Comparison of ENCODE assay signal across 14 cellular contexts in genomic region chr22:32986773-32987050, GRCh38.
DNase-seq lines count a peak whose midpoint lies in the region; ATAC-seq, FAIRE-seq and TF ChIP-seq lines count a peak whose summit lies in the region.
"Had no signal": no experiment of that assay in that cellular context is flagged by ENCODE, and none has a peak within 500 bp of the region (broad histone marks: within the 10 kb centered on the region; RNA-seq: fewer than 3 reads in every experiment).

No MANE protein-coding gene starts in this region.

- H3K27me3 ChIP-seq in HUES6 (ENCODE audit: control insufficient read depth, insufficient read depth, low read length) (no peaks in the 10 kb centered on the region), astrocyte (ENCODE audit: insufficient read depth, low read length) (no peaks in the 10 kb centered on the region), keratinocyte (ENCODE audit: control insufficient read depth, extremely low read depth, insufficient read depth, low read length) (no peaks in the 10 kb centered on the region)

- no peak for ATAC-seq in HG02884 (IDR thresholded peaks at IDR 0.05; ENCODE audit: unreplicated experiment)

- H3K9ac ChIP-seq in HUES6 (ENCODE audit: low read length): peak overlapping the region; percentile 30
- no peak overlapping the region for H3K9ac ChIP-seq in astrocyte (ENCODE audit: low read length)
- H3K9ac ChIP-seq in keratinocyte (ENCODE audit: control insufficient read depth, extremely low read depth, insufficient read depth, low read length): peak overlapping the region; percentile 39

- H3K79me2 ChIP-seq in astrocyte (ENCODE audit: insufficient read depth, low read length): no peaks in the 10 kb centered on the region
- no peaks in the 10 kb centered on the region for H3K79me2 ChIP-seq in keratinocyte (ENCODE audit: control insufficient read depth, insufficient read depth, low read length)

- no peak for FAIRE-seq in astrocyte (lab: Jason Lieb, UNC)
- no peak for FAIRE-seq in keratinocyte (lab: Jason Lieb, UNC)

- DNase-seq in astrocyte (ENCODE audit: low read depth) (no peak), keratinocyte (ENCODE audit: low read depth, low spot score) (no peak), progenitor cell of endocrine pancreas (ENCODE audit: low spot score, unreplicated experiment) (no peak), NCI-H1417 (lab: John Stamatoyannopoulos, UW) (no peak)
- DNase-seq in stimulated activated CD4-positive, alpha-beta T cell treated with anti-CD3 and anti-CD28 coated beads, Interleukin-4, amount 100 ng/mL, for 1 hour: no peak
- DNase-seq: activated T-cell treated with anti-CD3 and anti-CD28 coated beads, Interleukin-2, amount 50 U/mL, for 1 hour; lower lobe of right lung had no signal

- H4K20me1 ChIP-seq in astrocyte (ENCODE audit: insufficient read depth, low read length) (no peaks in the 10 kb centered on the region), keratinocyte (ENCODE audit: control insufficient read depth, extremely low read depth, insufficient read depth, low read length) (no peaks in the 10 kb centered on the region)

- H3K36me3 ChIP-seq in HUES6 (ENCODE audit: control insufficient read depth, insufficient read depth, low read length) (peaks cover 20% of the 10 kb centered on the region; the same call in 1 of the 2 replicates), astrocyte (ENCODE audit: insufficient read depth, low read length) (no peaks in the 10 kb centered on the region), keratinocyte (ENCODE audit: control insufficient read depth in 2 of 2, extremely low read depth in 1 of 2, insufficient read depth in 2 of 2, low read length in 2 of 2) (no peaks in the 10 kb centered on the region)
- H3K36me3 ChIP-seq: lower lobe of right lung, tibial artery had no signal

- no peaks in the 10 kb centered on the region for H3K9me3 ChIP-seq in HUES6 (ENCODE audit: control insufficient read depth, insufficient read depth, low read depth, low read length)
- no peaks in the 10 kb centered on the region for H3K9me3 ChIP-seq in astrocyte (ENCODE audit: insufficient read depth, low read depth, low read length)
- no peaks in the 10 kb centered on the region for H3K9me3 ChIP-seq in keratinocyte (ENCODE audit: control insufficient read depth, low read depth, low read length)
- H3K9me3 ChIP-seq: lower lobe of right lung, psoas muscle, tibial artery had no signal

- H3K27me3 Mint-ChIP-seq in astrocyte (ENCODE audit: low read depth, unreplicated experiment) (no peaks in the 10 kb centered on the region), progenitor cell of endocrine pancreas (peaks cover 8% of the 10 kb centered on the region)

- peaks cover 15% of the 10 kb centered on the region for H3K4me1 Mint-ChIP-seq in astrocyte (ENCODE audit: low read depth, unreplicated experiment)
- H3K4me1 Mint-ChIP-seq in progenitor cell of endocrine pancreas (ENCODE audit: low read depth): peaks cover 3% of the 10 kb centered on the region
- H3K4me1 Mint-ChIP-seq: activated CD4-positive, alpha-beta T cell treated with anti-CD3 and anti-CD28 coated beads, Interleukin-2, amount 10 ng/mL, durations not matched to agents 24 days and 14 days had no signal

- peaks cover 21% of the 10 kb centered on the region for H3K4me1 ChIP-seq in HUES6 (ENCODE audit: control insufficient read depth, insufficient read depth, low read length)
- no peaks in the 10 kb centered on the region for H3K4me1 ChIP-seq in astrocyte (ENCODE audit: insufficient read depth, low read length)
- peaks cover 39% of the 10 kb centered on the region for H3K4me1 ChIP-seq in keratinocyte (ENCODE audit: control insufficient read depth, extremely low read depth, insufficient read depth, low read length)
- H3K4me1 ChIP-seq: psoas muscle had no signal

- TF ChIP-seq CTCF in astrocyte (IDR thresholded peaks at IDR 0.05; ENCODE audit: insufficient read depth, low read depth, low read length) (no peak), keratinocyte (optimal IDR thresholded peaks at IDR 0.05 in 1 of 3, IDR thresholded peaks at IDR 0.05 in 1 of 3, conservative IDR thresholded peaks at IDR 0.05 in 1 of 3; ENCODE audit: extremely low read depth in 1 of 3, insufficient read depth in 2 of 3, low read length in 3 of 3) (no peak), progenitor cell of endocrine pancreas (IDR thresholded peaks at IDR 0.05; ENCODE audit: unreplicated experiment) (no peak)

- H3K4me2 ChIP-seq in astrocyte (ENCODE audit: low read length) (no peak overlapping the region), keratinocyte (ENCODE audit: control insufficient read depth, extremely low read depth, insufficient read depth, low read depth, low read length) (peak overlapping the region; percentile 49)

- H3K4me3 Mint-ChIP-seq in astrocyte (ENCODE audit: unreplicated experiment) (no peak overlapping the region), progenitor cell of endocrine pancreas (ENCODE audit: low read depth) (no peak overlapping the region)
- H3K4me3 Mint-ChIP-seq: activated CD4-positive, alpha-beta T cell treated with anti-CD3 and anti-CD28 coated beads, Interleukin-2, amount 10 ng/mL, durations not matched to agents 24 days and 14 days had no signal

- H3K9me3 Mint-ChIP-seq in astrocyte (ENCODE audit: unreplicated experiment): no peaks in the 10 kb centered on the region
- no peaks in the 10 kb centered on the region for H3K9me3 Mint-ChIP-seq in progenitor cell of endocrine pancreas (ENCODE audit: low read depth)
- H3K9me3 Mint-ChIP-seq: activated CD4-positive, alpha-beta T cell treated with anti-CD3 and anti-CD28 coated beads, Interleukin-2, amount 10 ng/mL, durations not matched to agents 24 days and 14 days had no signal

- H3K27ac ChIP-seq in HUES6 (ENCODE audit: low read depth, low read length) (no peak overlapping the region; the same call in 1 of the 2 replicates), astrocyte (ENCODE audit: low read depth, low read length) (no peak overlapping the region), keratinocyte (ENCODE audit: control insufficient read depth, insufficient read depth, low read length) (peak overlapping the region; percentile 68)
- H3K27ac ChIP-seq: lower lobe of right lung, psoas muscle, tibial artery, VCaP had no signal

- no peak overlapping the region for H2AFZ ChIP-seq in astrocyte (ENCODE audit: low read depth, low read length)
- H2AFZ ChIP-seq in keratinocyte (ENCODE audit: control insufficient read depth, low read length): no peak overlapping the region

- H3K36me3 Mint-ChIP-seq in astrocyte (ENCODE audit: low read depth, unreplicated experiment) (no peaks in the 10 kb centered on the region), progenitor cell of endocrine pancreas (ENCODE audit: insufficient read depth) (no peaks in the 10 kb centered on the region)

- H3K27ac Mint-ChIP-seq in astrocyte (ENCODE audit: unreplicated experiment): peak overlapping the region; percentile 89
- peak overlapping the region; percentile 1 for H3K27ac Mint-ChIP-seq in progenitor cell of endocrine pancreas
- H3K27ac Mint-ChIP-seq: activated CD4-positive, alpha-beta T cell treated with anti-CD3 and anti-CD28 coated beads, Interleukin-2, amount 10 ng/mL, durations not matched to agents 24 days and 14 days had no signal

- dilution Hi-C loops in keratinocyte (cut with MboI; ENCODE audit: extremely low pct_ligation_motif_present, low sequenced_read_pairs): no loop called here

- no peaks in the 10 kb centered on the region for H3K9me1 ChIP-seq in keratinocyte (ENCODE audit: control insufficient read depth, extremely low read depth, insufficient read depth, low read length)

- H3K4me3 ChIP-seq in HUES6 (ENCODE audit: low read depth, low read length) (no peak overlapping the region), astrocyte (ENCODE audit: insufficient read depth, low read depth, low read length) (no peak overlapping the region), keratinocyte (ENCODE audit: control insufficient read depth in 2 of 3, extremely low read depth in 1 of 3, insufficient read depth in 2 of 3, low read depth in 1 of 3, low read length in 3 of 3) (no peak overlapping the region)
- H3K4me3 ChIP-seq: lower lobe of right lung, psoas muscle, skin epidermis, tibial artery had no signal
